21 cellular contexts compared by ENCODE assay signal in genomic region chr1:53578358-53578757, GRCh38.
A peak's percentile ranks its signal among the peaks of the same experiment; 100 is the strongest.
DNase-seq lines count a peak whose midpoint lies in the region; ATAC-seq and TF ChIP-seq lines count a peak whose summit lies in the region.
"Had no signal": no experiment of that assay in that cellular context is flagged by ENCODE, and none has a peak within 500 bp of the region (broad histone marks: within the 10 kb centered on the region; RNA-seq: fewer than 3 reads in every experiment).

No MANE protein-coding gene starts in this region.

- H3K9me3 ChIP-seq in sigmoid colon (no peaks in the 10 kb centered on the region), suprapubic skin (no peaks in the 10 kb centered on the region)

- H3K27ac ChIP-seq in sigmoid colon: no peak overlapping the region
- H3K27ac ChIP-seq in suprapubic skin: no peak overlapping the region
- H3K27ac ChIP-seq: HL-60 had no signal

- ATAC-seq in HG02852 (IDR thresholded peaks at IDR 0.05; ENCODE audit: unreplicated experiment): no peak
- ATAC-seq: Panc1 had no signal

- in situ Hi-C loops in SK-MEL-5 (cut with HindIII; ENCODE audit: low pct_unique_long_range_greater_than_20kb, low sequenced_read_pairs): no loop called here

- H3K36me3 ChIP-seq in sigmoid colon: no peaks in the 10 kb centered on the region
- H3K36me3 ChIP-seq in suprapubic skin: no peaks in the 10 kb centered on the region

- intact Hi-C loops in sigmoid colon (cut with DNase I): no loop called here

- TF ChIP-seq POLR2A in sigmoid colon (IDR thresholded peaks at IDR 0.05): no peak
- no peak for TF ChIP-seq POLR2A in suprapubic skin (IDR thresholded peaks at IDR 0.05)

- no peak for TF ChIP-seq CTCF in sigmoid colon (IDR thresholded peaks at IDR 0.05)
- TF ChIP-seq CTCF in suprapubic skin (IDR thresholded peaks at IDR 0.05): no peak

- H3K27me3 ChIP-seq in sigmoid colon (no peaks in the 10 kb centered on the region), suprapubic skin (no peaks in the 10 kb centered on the region)

- H3K4me1 ChIP-seq in sigmoid colon (no peaks in the 10 kb centered on the region), suprapubic skin (peaks cover 2% of the 10 kb centered on the region)

- no peak for TF ChIP-seq EP300 in sigmoid colon (IDR thresholded peaks at IDR 0.05)
- no peak for TF ChIP-seq EP300 in suprapubic skin (IDR thresholded peaks at IDR 0.05)

- H3K4me3 ChIP-seq in sigmoid colon: no peak overlapping the region
- H3K4me3 ChIP-seq in suprapubic skin: no peak overlapping the region

- DNase-seq in HT1080 (ENCODE audit: low read depth) (peak; percentile 41), SK-MEL-5 (ENCODE audit: low read depth, low spot score) (peak; percentile 16), glomerular visceral epithelial cell (ENCODE audit: extremely low spot score) (peak; percentile 48), sigmoid colon (peak; percentile 4), NCI-H524 treated with DMSO at 0.1 percent for 48 hours (lab: John Stamatoyannopoulos, UW) (no peak), suprapubic skin (ENCODE audit: low spot score in 2 of 2) (no peak)
- DNase-seq: CD4-positive, alpha-beta T cell; COR-L47; DMS153; EL; H7; KG1; NCI-H1105; NCI-H2029 treated with DMSO at 0.1 percent for 48 hours; NCI-H2171; NCI-H345; NCI-H524; NCI-H82 had no signal

- WGBS in sigmoid colon, 2 donors: 81 to 89% methylated on average over 3 of the region's 3 CpGs
- WGBS in suprapubic skin: 82% methylated on average over 3 of the region's 3 CpGs

Comparison
In these comparisons a context has a peak if more than half of its experiments do, and no peak if none do; other contexts are left out.
1. DNase-seq: peak in HT1080 (single experiment), SK-MEL-5 (single experiment), glomerular visceral epithelial cell (single experiment) and sigmoid colon (single experiment); none in NCI-H524 treated with DMSO at 0.1 percent for 48 hours (single experiment) and suprapubic skin (0 of 2).